Comparison of ENCODE assay signal across 15 cellular contexts in genomic region chr3:113754486-113755159, GRCh38. TPM values are rescaled to one million over a fixed set of nuclear protein-coding genes. Genes with fewer than 3 reads are reported as not detected.
A peak's percentile ranks its signal among the peaks of the same experiment; 100 is the strongest.
DNase-seq lines count a peak whose midpoint lies in the region; ATAC-seq and TF ChIP-seq lines count a peak whose summit lies in the region.
"Had no signal": no experiment of that assay in that cellular context is flagged by ENCODE, and none has a peak within 500 bp of the region (broad histone marks: within the 10 kb centered on the region; RNA-seq: fewer than 3 reads in every experiment).

No MANE protein-coding gene starts in this region.

- peaks cover 0 to 15% (median 10%) of the 10 kb centered on the region in 8 donors for H3K9me3 ChIP-seq in spleen
- H3K9me3 ChIP-seq: thyroid gland had no signal

- TF ChIP-seq CTCF in CD14-positive monocyte (IDR thresholded peaks at IDR 0.05) (no peak), spleen (IDR thresholded peaks at IDR 0.05 in 8 of 11, conservative IDR thresholded peaks at IDR 0.05 in 3 of 11) (no peak)

- H3K27me3 Mint-ChIP-seq in CD14-positive monocyte (ENCODE audit: low read depth in 3 of 3) = no peaks in the 10 kb centered on the region
- H3K27me3 Mint-ChIP-seq in dendritic cell treated with granulocyte-macrophage colony-stimulating factor and Interleukin-4, amounts not matched to agents 40 ng/mL and 50 ng/mL, for 4 days = no peaks in the 10 kb centered on the region
- H3K27me3 Mint-ChIP-seq: activated CD4-positive, alpha-beta T cell treated with anti-CD3 and anti-CD28 coated beads, Interleukin-2, amount 10 ng/mL, durations not matched to agents 7 days and 5 days; effector memory CD8-positive, alpha-beta T cell had no signal

- peak overlapping the region in 3 of 8 donors; percentile 11 to 37 (median 36) for H3K27ac ChIP-seq in spleen
- H3K27ac ChIP-seq: thyroid gland had no signal

- ATAC-seq in GM18907 (IDR thresholded peaks at IDR 0.05; ENCODE audit: unreplicated experiment) (peak; percentile 64), HG03342 (IDR thresholded peaks at IDR 0.05; ENCODE audit: unreplicated experiment) (peak; percentile 56)
- ATAC-seq: effector memory CD8-positive, alpha-beta T cell had no signal

- H3K27ac Mint-ChIP-seq in CD14-positive monocyte = peak overlapping the region; percentile 80 to 93 (median 88)
- peak overlapping the region; percentile 70 for H3K27ac Mint-ChIP-seq in dendritic cell treated with granulocyte-macrophage colony-stimulating factor and Interleukin-4, amounts not matched to agents 40 ng/mL and 50 ng/mL, for 4 days
- H3K27ac Mint-ChIP-seq: activated CD4-positive, alpha-beta T cell treated with anti-CD3 and anti-CD28 coated beads, Interleukin-2, amount 10 ng/mL, durations not matched to agents 7 days and 5 days had no signal

- TF ChIP-seq POLR2A in spleen (IDR thresholded peaks at IDR 0.05) = no peak

- H3K4me1 ChIP-seq in spleen = peaks cover 0 to 50% (median 26%) of the 10 kb centered on the region in 6 donors

- H3K9me3 Mint-ChIP-seq in CD14-positive monocyte = peaks cover 0 to 8% (median 4%) of the 10 kb centered on the region in 7 donors
- peaks cover 11% of the 10 kb centered on the region for H3K9me3 Mint-ChIP-seq in dendritic cell treated with granulocyte-macrophage colony-stimulating factor and Interleukin-4, amounts not matched to agents 40 ng/mL and 50 ng/mL, for 4 days

- intact Hi-C loops in CD14-positive monocyte (cut with micrococcal nuclease) (no loop called here), spleen (cut with DNase I; ENCODE audit: low total_unique reads) (no loop called here)
- intact Hi-C loops in dendritic cell treated with granulocyte-macrophage colony-stimulating factor and Interleukin-4, amounts not matched to agents 40 ng/mL and 50 ng/mL, for 4 days (cut with micrococcal nuclease) = no loop called here

- no peaks in the 10 kb centered on the region for H3K27me3 ChIP-seq in spleen (replicated peaks in 1 of 7)
- H3K27me3 ChIP-seq: thyroid gland had no signal

- peak; percentile 57 for DNase-seq in CD14-positive monocyte (ENCODE audit: low spot score)
- no peak for DNase-seq in spleen
- DNase-seq in cerebellum (ENCODE audit: low spot score) = no peak
- DNase-seq in stimulated activated CD4-positive, alpha-beta T cell treated with anti-CD3 and anti-CD28 coated beads, Interleukin-1b, Interleukin-23, amount 100 ng/mL, for 48 hours = no peak
- no peak for DNase-seq in activated T-cell treated with anti-CD3 and anti-CD28 coated beads, Interleukin-2, amount 50 U/mL, for 1 hour
- DNase-seq: activated CD4-positive, alpha-beta T cell treated with anti-CD3 and anti-CD28 coated beads, Interleukin-2, amount 10 ng/mL, durations not matched to agents 7 days and 5 days; activated T-cell treated with anti-CD3 and anti-CD28 coated beads for 4 hours; effector memory CD8-positive, alpha-beta T cell; foreskin melanocyte; GF-D8; NCI-H226; thyroid gland had no signal

- peaks cover 25% of the 10 kb centered on the region for H3K4me1 Mint-ChIP-seq in CD14-positive monocyte
- peaks cover 34% of the 10 kb centered on the region for H3K4me1 Mint-ChIP-seq in dendritic cell treated with granulocyte-macrophage colony-stimulating factor and Interleukin-4, amounts not matched to agents 40 ng/mL and 50 ng/mL, for 4 days (ENCODE audit: low read depth)

- H3K4me3 Mint-ChIP-seq in CD14-positive monocyte = no peak overlapping the region
- H3K4me3 Mint-ChIP-seq in dendritic cell treated with granulocyte-macrophage colony-stimulating factor and Interleukin-4, amounts not matched to agents 40 ng/mL and 50 ng/mL, for 4 days = peak overlapping the region; percentile 26
- H3K4me3 Mint-ChIP-seq: activated CD4-positive, alpha-beta T cell treated with anti-CD3 and anti-CD28 coated beads, Interleukin-2, amount 10 ng/mL, durations not matched to agents 7 days and 5 days; effector memory CD8-positive, alpha-beta T cell had no signal

- 55 to 77% (median 67%) methylated on average over 5 of the region's 5 CpGs for WGBS in spleen, 5 donors

- H3K36me3 ChIP-seq in spleen = peaks cover 0 to 14% (median 0%) of the 10 kb centered on the region in 6 donors
- H3K36me3 ChIP-seq: thyroid gland had no signal

- no peak overlapping the region for H3K4me3 ChIP-seq in spleen
- H3K4me3 ChIP-seq: thyroid gland had no signal

- H3K36me3 Mint-ChIP-seq in CD14-positive monocyte = peaks cover 12 to 15% of the 10 kb centered on the region in 2 donors
- H3K36me3 Mint-ChIP-seq in dendritic cell treated with granulocyte-macrophage colony-stimulating factor and Interleukin-4, amounts not matched to agents 40 ng/mL and 50 ng/mL, for 4 days (ENCODE audit: low read depth) = peaks cover 32% of the 10 kb centered on the region

RNA-seq across cellular contexts. Expression of gene ATP6V1A, which starts 7.8 kb away (rescaled TPM):
- 100 to 1,000 TPM; 254 to 295 TPM for polyA plus RNA-seq in CD14-positive monocyte
- total RNA-seq in spleen = 100 to 1,000 TPM in 1 of 7 donors, 10 to 100 TPM in 6; 69.9 to 109 (median 92.7) TPM
- polyA plus RNA-seq in spleen = 10 to 100 TPM; 13.3 to 26.0 (median 16.9) TPM
- 105 TPM for total RNA-seq in cerebellum

RNA-seq across cellular contexts. Expression of gene NAA50, which starts 8.6 kb away (rescaled TPM):
- polyA plus RNA-seq in CD14-positive monocyte (100 to 1,000 TPM in 1 of 2 donors, 10 to 100 TPM in 1; 80.0 to 105 TPM), spleen (10 to 100 TPM; 24.4 to 37.7 (median 33.9) TPM)
- total RNA-seq in spleen (100 to 1,000 TPM in 1 of 7 donors, 10 to 100 TPM in 6; 61.9 to 100 (median 79.4) TPM), cerebellum (56.1 TPM)

RNA-seq across cellular contexts. Expression of gene USF3, which starts 58.2 kb away (rescaled TPM):
- polyA plus RNA-seq in CD14-positive monocyte (1 to 10 TPM; 1.6 to 3.3 TPM), spleen (1 to 10 TPM; 5.5 to 8.2 (median 7.0) TPM)
- total RNA-seq in spleen (10 to 100 TPM; 23.9 to 36.0 (median 28.4) TPM), cerebellum (19.1 TPM)
